ENCODE assay signal across 9 cellular contexts in the genomic region with DNA sequence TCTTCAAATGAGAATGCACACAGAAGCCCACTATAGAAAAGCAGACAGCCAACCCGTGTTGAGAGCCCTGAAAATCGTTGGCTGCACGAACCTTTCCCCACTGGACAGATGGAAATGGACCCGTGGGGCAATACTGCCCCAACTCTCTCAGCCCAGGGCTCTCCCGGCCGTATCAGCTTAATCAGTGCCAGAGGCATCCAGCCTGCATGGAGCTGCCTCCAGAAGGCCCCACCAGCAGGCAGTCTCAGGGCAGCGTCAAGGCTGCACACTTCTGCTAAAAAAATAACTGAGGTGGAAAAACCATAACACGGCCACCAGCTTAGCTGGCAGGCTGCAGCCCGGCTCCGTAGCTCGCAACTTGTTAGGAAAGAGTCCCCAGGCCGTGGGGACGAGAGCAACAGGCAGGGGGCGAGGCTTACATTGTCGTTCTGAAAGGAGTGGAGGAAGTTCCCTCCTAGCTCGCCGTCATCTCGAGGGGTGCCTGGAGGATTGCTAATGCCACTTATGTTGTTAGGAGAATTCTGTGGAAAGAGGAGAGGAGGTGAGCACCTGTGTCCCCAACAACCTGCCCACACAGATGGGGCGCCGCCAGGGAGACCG. TPM values are rescaled to one million over a fixed set of nuclear protein-coding genes. Genes with fewer than 3 reads are reported as not detected.
A peak's percentile ranks its signal among the peaks of the same experiment; 100 is the strongest.
DNase-seq lines count a peak whose midpoint lies in the region; FAIRE-seq and TF ChIP-seq lines count a peak whose summit lies in the region.
"Had no signal": no experiment of that assay in that cellular context is flagged by ENCODE, and none has a peak within 500 bp of the region (broad histone marks: within the 10 kb centered on the region; RNA-seq: fewer than 3 reads in every experiment).

No MANE protein-coding gene starts in this region.

- peak overlapping the region; percentile 38 for H3K27ac Mint-ChIP-seq in activated CD4-positive, alpha-beta T cell treated with anti-CD3 and anti-CD28 coated beads, Interleukin-2, amount 10 ng/mL, durations not matched to agents 7 days and 5 days

- no peaks in the 10 kb centered on the region for H3K27me3 Mint-ChIP-seq in activated CD4-positive, alpha-beta T cell treated with anti-CD3 and anti-CD28 coated beads, Interleukin-2, amount 10 ng/mL, durations not matched to agents 7 days and 5 days

- peak overlapping the region; percentile 57 for H4K8ac ChIP-seq in H1 (ENCODE audit: extremely low read depth, insufficient read depth, low read length)

- peaks cover 27% of the 10 kb centered on the region for H3K4me1 Mint-ChIP-seq in activated CD4-positive, alpha-beta T cell treated with anti-CD3 and anti-CD28 coated beads, Interleukin-2, amount 10 ng/mL, durations not matched to agents 7 days and 5 days

- H3K23ac ChIP-seq in H1 (ENCODE audit: insufficient read length): no peak overlapping the region

- no peak overlapping the region for H3K4me2 ChIP-seq in H1 (ENCODE audit: insufficient read depth in 1 of 2, low read depth in 2 of 2, low read length in 2 of 2)

- CTCF ChIA-PET in activated CD4-positive, alpha-beta T cell treated with anti-CD3 and anti-CD28 coated beads, Interleukin-2, amount 10 ng/mL, durations not matched to agents 7 days and 5 days (lab: Charles Lee): interaction anchor here (1.3 to 1.8 kb wide), 3 partner anchors 12 to 28 kb away, joined by 3 to 5 read pairs (median 4); a partner anchor contains a TSS
- CTCF ChIA-PET in H1 (lab: Charles Lee; ENCODE audit: partially characterized antibody): interaction anchor here (0.6 to 3.0 kb wide), 21 partner anchors 8 to 272 kb away, joined by 3 to 10 read pairs (median 4); a partner anchor contains a TSS

- H3K36me3 ChIP-seq in SK-N-MC (ENCODE audit: insufficient read depth, low read length) (no peaks in the 10 kb centered on the region), H1 (ENCODE audit: control insufficient read depth in 2 of 4, insufficient read depth in 4 of 4, low read length in 3 of 4) (peaks cover 0 to 8% (median 2%) of the 10 kb centered on the region in 4 experiments; a peak in 2 of 8 replicates), spleen (peaks cover 0 to 64% (median 7%) of the 10 kb centered on the region in 6 donors), prostate gland (no peaks in the 10 kb centered on the region)

- no peak overlapping the region for H3K4me3 Mint-ChIP-seq in activated CD4-positive, alpha-beta T cell treated with anti-CD3 and anti-CD28 coated beads, Interleukin-2, amount 10 ng/mL, durations not matched to agents 7 days and 5 days

- H3K9me3 ChIP-seq in SK-N-MC (ENCODE audit: low read depth, low read length) (no peaks in the 10 kb centered on the region), H1 (ENCODE audit: insufficient read depth in 2 of 2, low read depth in 1 of 2, low read length in 1 of 2) (no peaks in the 10 kb centered on the region; a peak in 1 of 4 replicates), spleen (no peaks in the 10 kb centered on the region), prostate gland (no peaks in the 10 kb centered on the region)

- FAIRE-seq in H1 (lab: Jason Lieb, UNC): no peak
- FAIRE-seq: GM19239 had no signal

- peak; percentile 21 to 41; a peak in 2 of 4 replicates for TF ChIP-seq RAD21 in H1 (IDR thresholded peaks at IDR 0.05 in 1 of 2, conservative IDR thresholded peaks at IDR 0.05 in 1 of 2; ENCODE audit: low read depth in 2 of 2, low read length in 2 of 2)

- H2BK12ac ChIP-seq in H1 (ENCODE audit: low read depth, low read length): no peak overlapping the region

- H3K4ac ChIP-seq in H1 (replicated peaks; ENCODE audit: insufficient read length, low read depth, low read length): no peak overlapping the region

- H4K5ac ChIP-seq in H1 (ENCODE audit: insufficient read length, low read depth, low read length): no peak overlapping the region

- no peaks in the 10 kb centered on the region for H3K9me3 Mint-ChIP-seq in activated CD4-positive, alpha-beta T cell treated with anti-CD3 and anti-CD28 coated beads, Interleukin-2, amount 10 ng/mL, durations not matched to agents 7 days and 5 days

- H3K27ac ChIP-seq in SK-N-MC (0 out of 2 replicates have a peak overlapping the region, but pooled peaks have one; percentile 11), H1 (ENCODE audit: low read depth, low read length) (no peak overlapping the region), spleen (no peak overlapping the region), prostate gland (no peak overlapping the region)

- no peak overlapping the region for H3K18ac ChIP-seq in H1 (ENCODE audit: extremely low read depth, low read length)

- TF ChIP-seq EP300 in H1 (IDR thresholded peaks at IDR 0.05; ENCODE audit: borderline replicate concordance in 1 of 2, low read depth in 2 of 2, low read length in 2 of 2): no peak

- H4K91ac ChIP-seq in H1 (replicated peaks; ENCODE audit: insufficient read length, low read length): no peak overlapping the region

- POLR2A ChIA-PET in activated CD4-positive, alpha-beta T cell treated with anti-CD3 and anti-CD28 coated beads, Interleukin-2, amount 10 ng/mL, durations not matched to agents 7 days and 5 days (lab: Charles Lee): interaction anchor here (0.7 kb wide), 1 partner anchor 196 kb away, joined by 3 read pairs; no protein-coding TSS in a partner anchor
- POLR2A ChIA-PET in H1 (lab: Charles Lee; ENCODE audit: partially characterized antibody): interaction anchor here (1.2 to 5.3 kb wide), 2 partner anchors 27 to 178 kb away, joined by 3 to 20 read pairs; a partner anchor contains a TSS

- TF ChIP-seq CTCF in H1 (IDR thresholded peaks at IDR 0.05; ENCODE audit: control extremely low read depth in 1 of 3, insufficient read depth in 1 of 3, low read depth in 1 of 3, low read length in 3 of 3) (peak; percentile 13 to 34 (median 25); a peak in 2 of 4 replicates), spleen (IDR thresholded peaks at IDR 0.05 in 8 of 11, conservative IDR thresholded peaks at IDR 0.05 in 3 of 11) (no peak), prostate gland (IDR thresholded peaks at IDR 0.05) (no peak)

- H3K4me3 ChIP-seq in SK-N-MC (no peak overlapping the region), H1 (ENCODE audit: extremely low read depth in 1 of 4, insufficient read depth in 2 of 4, low read depth in 3 of 4, low read length in 4 of 4) (no peak overlapping the region), spleen (no peak overlapping the region), prostate gland (no peak overlapping the region)

- H2BK120ac ChIP-seq in H1 (replicated peaks; ENCODE audit: low read depth, low read length): no peak overlapping the region

- no peak overlapping the region for H2AFZ ChIP-seq in H1 (ENCODE audit: low read length)

- H3K14ac ChIP-seq in H1 (ENCODE audit: insufficient read length): no peak overlapping the region

- no peak overlapping the region for H3K9ac ChIP-seq in SK-N-MC (ENCODE audit: insufficient read length)
- no peak overlapping the region for H3K9ac ChIP-seq in H1 (replicated peaks in 1 of 4; ENCODE audit: extremely low read depth in 1 of 4, low read depth in 3 of 4, low read length in 3 of 4)

- TF ChIP-seq POLR2A in H1 (IDR thresholded peaks at IDR 0.05; ENCODE audit: control extremely low read depth in 1 of 2, low read depth in 2 of 2, low read length in 2 of 2): no peak
- TF ChIP-seq POLR2A in spleen (IDR thresholded peaks at IDR 0.05): no peak
- TF ChIP-seq POLR2A in prostate gland (IDR thresholded peaks at IDR 0.05): no peak

- H2BK15ac ChIP-seq in H1 (ENCODE audit: low read length): no peak overlapping the region

- H3K23me2 ChIP-seq in H1 (ENCODE audit: low read depth, low read length): no peaks in the 10 kb centered on the region

- H2AK5ac ChIP-seq in H1 (ENCODE audit: low read depth, low read length): no peak overlapping the region

- H3K36me3 Mint-ChIP-seq in activated CD4-positive, alpha-beta T cell treated with anti-CD3 and anti-CD28 coated beads, Interleukin-2, amount 10 ng/mL, durations not matched to agents 7 days and 5 days (ENCODE audit: low read depth): peaks cover 9% of the 10 kb centered on the region

- peaks cover 0 to 10% (median 6%) of the 10 kb centered on the region in 4 experiments; a peak in 3 of 7 replicates for H3K4me1 ChIP-seq in H1 (replicated peaks in 1 of 4; ENCODE audit: control insufficient read depth in 3 of 4, insufficient read depth in 4 of 4, low read length in 3 of 4)
- peaks cover 0 to 19% (median 7%) of the 10 kb centered on the region in 6 donors for H3K4me1 ChIP-seq in spleen
- no peaks in the 10 kb centered on the region for H3K4me1 ChIP-seq in prostate gland (replicated peaks)

- no peak overlapping the region for H2BK5ac ChIP-seq in H1 (ENCODE audit: low read depth, low read length)

- no peaks in the 10 kb centered on the region; the same call in 1 of the 2 replicates for H3K79me1 ChIP-seq in H1 (ENCODE audit: low read depth, low read length)

- H2BK20ac ChIP-seq in H1 (ENCODE audit: low read length): no peak overlapping the region

- no peak overlapping the region for H3K56ac ChIP-seq in H1 (replicated peaks; ENCODE audit: insufficient read length, low read depth, low read length)

- intact Hi-C loops in spleen (cut with DNase I; ENCODE audit: low total_unique reads): no loop called here
- intact Hi-C loops in prostate gland (cut with DNase I): no loop called here

- WGBS in H1 (ENCODE audit: extremely low coverage in 1 of 2, insufficient coverage in 1 of 2, insufficient read length in 1 of 2, insufficient replicate concordance in 2 of 2, low coverage in 1 of 2, low lambda C conversion rate in 2 of 2, missing lambda C conversion rate in 1 of 2), 2 experiments: 85% methylated on average over 21 of the region's 21 CpGs; no CpG with 5 or more reads in 1 of the 2 experiments
- WGBS in spleen, 5 donors: 67 to 84% (median 72%) methylated on average over 20 to 21 of the region's 21 CpGs
- 72% methylated on average over 21 of the region's 21 CpGs for WGBS in prostate gland

- H3K79me2 ChIP-seq in H1 (ENCODE audit: control insufficient read depth in 1 of 2, insufficient read depth in 2 of 2, low read length in 2 of 2): no peaks in the 10 kb centered on the region

- no peak for DNase-seq in activated CD4-positive, alpha-beta T cell treated with anti-CD3 and anti-CD28 coated beads, Interleukin-2, amount 10 ng/mL, durations not matched to agents 7 days and 5 days
- no peak for DNase-seq in activated CD4-positive, alpha-beta T cell treated with anti-CD3 and anti-CD28 coated beads, Interleukin-2, amount 50 U/mL, for 48 hours
- no peak for DNase-seq in SK-N-MC (ENCODE audit: low read depth, low spot score)
- DNase-seq in H1 (ENCODE audit: low read depth in 1 of 2, low spot score in 2 of 2): no peak
- DNase-seq in spleen: peak; percentile 59
- DNase-seq in prostate gland (ENCODE audit: low spot score): no peak
- no peak for DNase-seq in NCI-H2107 (lab: John Stamatoyannopoulos, UW)
- DNase-seq in NCI-H69 (lab: John Stamatoyannopoulos, UW): no peak

- no peaks in the 10 kb centered on the region for H3K27me3 ChIP-seq in H1 (replicated peaks in 1 of 4; ENCODE audit: control insufficient read depth in 3 of 4, extremely low read depth in 1 of 4, insufficient read depth in 3 of 4, low read length in 3 of 4)
- no peaks in the 10 kb centered on the region for H3K27me3 ChIP-seq in spleen (replicated peaks in 1 of 7)
- H3K27me3 ChIP-seq in prostate gland (replicated peaks; ENCODE audit: insufficient read depth): no peaks in the 10 kb centered on the region

- peaks cover 0 to 9% of the 10 kb centered on the region in 2 experiments for H4K20me1 ChIP-seq in H1 (replicated peaks in 1 of 2; ENCODE audit: control insufficient read depth in 1 of 2, insufficient read depth in 2 of 2, low read length in 2 of 2)

RNA-seq across cellular contexts. Expression of a gene that starts 28.0 kb away (rescaled TPM):
- total RNA-seq in activated CD4-positive, alpha-beta T cell treated with anti-CD3 and anti-CD28 coated beads, Interleukin-2, amount 10 ng/mL, durations not matched to agents 7 days and 5 days: 10 to 100 TPM; 93.8 to 95.2 TPM
- total RNA-seq in H1 (2021; fragmentation: NEBNext Ultra II Directional; extraction: Animal tissue kit (Norgen Biotek cat#: 25700)): 126 and 129 TPM in 2 replicates
- polyA plus RNA-seq in H1 (2011; rRNA removed) (45.5 and 66.6 TPM in 2 replicates), spleen (10 to 100 TPM; 20.4 to 42.5 (median 38.4) TPM)
- polyA plus RNA-seq in H1 (2011; cell fraction: cytosol; rRNA removed): 50.6 TPM
- polyA plus RNA-seq in H1 (2011; cell fraction: nucleus; rRNA removed): 44.3 TPM
- polyA plus RNA-seq in H1 (2012, experiment 1 of 2): 139 to 155 TPM (median 151 TPM) in 4 replicates
- 260 TPM for polyA plus RNA-seq in H1 (2012, experiment 2 of 2)
- polyA plus RNA-seq in H1 (2013, experiment 1 of 2): 113 TPM
- polyA plus RNA-seq in H1 (2013, experiment 2 of 2): 115 TPM
- polyA minus RNA-seq in H1 (2011; rRNA and poly(A)+ RNA removed): 36.0 and 42.4 TPM in 2 replicates
- polyA minus RNA-seq in H1 (2011; cell fraction: cytosol; rRNA and poly(A)+ RNA removed): 23.6 TPM
- polyA minus RNA-seq in H1 (2011; cell fraction: nucleus; rRNA and poly(A)+ RNA removed): 26.2 TPM
- total RNA-seq in spleen (10 to 100 TPM; 38.3 to 55.9 (median 50.1) TPM), prostate gland (10 to 100 TPM; 73.7 to 91.5 TPM)

RNA-seq across cellular contexts. Expression of a gene that starts 28.1 kb away (rescaled TPM):
- 10 to 100 TPM; 10.8 to 13.4 TPM for total RNA-seq in activated CD4-positive, alpha-beta T cell treated with anti-CD3 and anti-CD28 coated beads, Interleukin-2, amount 10 ng/mL, durations not matched to agents 7 days and 5 days
- total RNA-seq in H1 (2021; fragmentation: NEBNext Ultra II Directional; extraction: Animal tissue kit (Norgen Biotek cat#: 25700)): 14.1 and 15.1 TPM in 2 replicates
- polyA plus RNA-seq in H1 (2011; rRNA removed) (13.2 and 14.8 TPM in 2 replicates), spleen (1 to 10 TPM; 1.3 to 3.5 (median 1.5) TPM)
- polyA plus RNA-seq in H1 (2011; cell fraction: cytosol; rRNA removed): 15.9 TPM
- 17.3 TPM for polyA plus RNA-seq in H1 (2011; cell fraction: nucleus; rRNA removed)
- 10.0 to 12.0 TPM (median 10.7 TPM) in 4 replicates for polyA plus RNA-seq in H1 (2012, experiment 1 of 2)
- 7.0 TPM for polyA plus RNA-seq in H1 (2012, experiment 2 of 2)
- polyA plus RNA-seq in H1 (2013, experiment 1 of 2): 8.2 TPM
- polyA plus RNA-seq in H1 (2013, experiment 2 of 2): 8.5 TPM
- 18.8 and 22.4 TPM in 2 replicates for polyA minus RNA-seq in H1 (2011; rRNA and poly(A)+ RNA removed)
- polyA minus RNA-seq in H1 (2011; cell fraction: cytosol; rRNA and poly(A)+ RNA removed): 5.1 TPM
- polyA minus RNA-seq in H1 (2011; cell fraction: nucleus; rRNA and poly(A)+ RNA removed): 14.9 TPM
- total RNA-seq in spleen (10 to 100 TPM in 4 of 7 donors, 1 to 10 TPM in 3; 6.6 to 15.1 (median 11.0) TPM), prostate gland (10 to 100 TPM in 1 of 2 donors, 1 to 10 TPM in 1; 6.3 to 10.9 TPM)

Comparison
In these comparisons a context has a peak if more than half of its experiments do, and no peak if none do; other contexts are left out.
1. CTCF ChIP-seq: peak in H1 (3 of 3); none in spleen (0 of 11) and prostate gland (0 of 4).